In the genomic region with DNA sequence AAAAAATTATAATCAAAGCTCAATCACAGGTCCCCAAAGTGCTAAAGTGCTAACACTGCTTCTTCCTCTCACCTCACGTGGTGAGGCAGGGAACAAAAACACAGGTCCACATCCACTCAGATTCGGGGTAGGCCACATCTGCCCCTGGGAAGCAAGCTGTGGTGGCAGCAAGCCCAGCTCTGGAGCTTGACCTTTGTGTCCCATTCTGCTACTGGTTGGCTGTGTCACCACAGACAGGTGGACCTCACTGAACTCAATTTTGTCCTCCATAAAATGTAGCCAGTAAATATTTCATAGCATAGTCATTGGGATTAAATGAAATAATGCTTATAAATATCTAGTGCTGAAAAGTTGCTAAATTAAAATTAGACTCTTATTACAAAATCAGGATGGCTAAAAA, we compare ENCODE assay signal across 28 cellular contexts. TPM values are rescaled to one million over a fixed set of nuclear protein-coding genes. Genes with fewer than 3 reads are reported as not detected.
DNase-seq lines count a peak whose midpoint lies in the region; ATAC-seq and TF ChIP-seq lines count a peak whose summit lies in the region.
"Had no signal": no experiment of that assay in that cellular context is flagged by ENCODE, and none has a peak within 500 bp of the region (broad histone marks: within the 10 kb centered on the region; RNA-seq: fewer than 3 reads in every experiment).

No MANE protein-coding gene starts in this region.

- no peaks in the 10 kb centered on the region for H3F3A ChIP-seq in neural progenitor cell (ENCODE audit: low read depth)

- ATAC-seq in left ventricle myocardium superior = peak; percentile 19
- ATAC-seq in left lobe of liver = peak; percentile 84
- ATAC-seq in stimulated activated effector memory CD8-positive, alpha-beta T cell treated with anti-CD3 and anti-CD28 coated beads, Interleukin-12 subunit alpha, Interleukin-12 subunit beta, amount 100 ng/mL, for 72 hours = no peak
- no peak for ATAC-seq in HG03520 (IDR thresholded peaks at IDR 0.05; ENCODE audit: unreplicated experiment)
- ATAC-seq: GM23338 had no signal

- peaks cover 6% of the 10 kb centered on the region for H3K36me3 Mint-ChIP-seq in stimulated activated effector memory CD8-positive, alpha-beta T cell treated with anti-CD3 and anti-CD28 coated beads, Interleukin-12 subunit alpha, Interleukin-12 subunit beta, amount 100 ng/mL, for 72 hours
- H3K36me3 Mint-ChIP-seq in neural progenitor cell = no peaks in the 10 kb centered on the region
- H3K36me3 Mint-ChIP-seq: IgD-negative memory B cell had no signal

- H3K27me3 ChIP-seq in osteoblast (ENCODE audit: insufficient read depth, low read length) (no peaks in the 10 kb centered on the region), neural progenitor cell (peaks cover 19% of the 10 kb centered on the region)
- no peaks in the 10 kb centered on the region for H3K27me3 ChIP-seq in effector memory CD4-positive, alpha-beta T cell (replicated peaks; ENCODE audit: control insufficient read depth, insufficient read depth, low read length, poor library complexity, severe bottlenecking)

- no peaks in the 10 kb centered on the region for H3K9me3 Mint-ChIP-seq in stimulated activated effector memory CD8-positive, alpha-beta T cell treated with anti-CD3 and anti-CD28 coated beads, Interleukin-12 subunit alpha, Interleukin-12 subunit beta, amount 100 ng/mL, for 72 hours
- no peaks in the 10 kb centered on the region for H3K9me3 Mint-ChIP-seq in neural progenitor cell
- H3K9me3 Mint-ChIP-seq: CD4-positive, alpha-beta memory T cell; GM23338; H9; HFFc6; IgD-negative memory B cell had no signal

- H2AFZ ChIP-seq in osteoblast (ENCODE audit: low read length) (no peak overlapping the region), neural progenitor cell (replicated peaks) (no peak overlapping the region)
- H2AFZ ChIP-seq: GM23338 had no signal

- no peak overlapping the region for H3K9ac ChIP-seq in neural progenitor cell
- H3K9ac ChIP-seq: KMS-11 had no signal

- H4K20me1 ChIP-seq in osteoblast (ENCODE audit: insufficient read depth, low read length) (peaks cover 6% of the 10 kb centered on the region), neural progenitor cell (ENCODE audit: low read depth) (no peaks in the 10 kb centered on the region)

- H3K4me3 Mint-ChIP-seq in stimulated activated effector memory CD8-positive, alpha-beta T cell treated with anti-CD3 and anti-CD28 coated beads, Interleukin-12 subunit alpha, Interleukin-12 subunit beta, amount 100 ng/mL, for 72 hours = no peak overlapping the region
- H3K4me3 Mint-ChIP-seq in neural progenitor cell = no peak overlapping the region
- H3K4me3 Mint-ChIP-seq: GM23338, H9, HFFc6, IgD-negative memory B cell had no signal

- intact Hi-C loops in left ventricle myocardium superior (cut with micrococcal nuclease) = no loop called here
- intact Hi-C loops in cardiac septum (cut with DNase I) = loop anchor here (5.0 kb wide), 1 partner anchor 377 kb away; no protein-coding TSS in a partner anchor

- no peaks in the 10 kb centered on the region for H3K4me1 ChIP-seq in osteoblast (ENCODE audit: insufficient read depth, low read length)
- peaks cover 14% of the 10 kb centered on the region for H3K4me1 ChIP-seq in effector memory CD4-positive, alpha-beta T cell (ENCODE audit: control insufficient read depth, insufficient read depth, low read length, poor library complexity, severe bottlenecking)
- H3K4me1 ChIP-seq in neural progenitor cell = no peaks in the 10 kb centered on the region

- no peak overlapping the region for H3K4me2 ChIP-seq in osteoblast (ENCODE audit: insufficient read depth, low read length)
- no peak overlapping the region for H3K4me2 ChIP-seq in neural progenitor cell
- H3K4me2 ChIP-seq: GM23338, KMS-11 had no signal

- H3K9me3 ChIP-seq in osteoblast (ENCODE audit: low read depth, low read length) = no peaks in the 10 kb centered on the region
- H3K9me3 ChIP-seq in effector memory CD4-positive, alpha-beta T cell (ENCODE audit: control insufficient read depth, low read length) = no peaks in the 10 kb centered on the region
- no peaks in the 10 kb centered on the region for H3K9me3 ChIP-seq in neural progenitor cell (ENCODE audit: low read depth)

- no peak overlapping the region for H3K27ac ChIP-seq in osteoblast (ENCODE audit: low read depth, low read length)
- no peak overlapping the region for H3K27ac ChIP-seq in effector memory CD4-positive, alpha-beta T cell (ENCODE audit: insufficient read depth, low read length, poor library complexity, severe bottlenecking)
- no peak overlapping the region for H3K27ac ChIP-seq in neural progenitor cell
- H3K27ac ChIP-seq: KMS-11, SK-N-MC had no signal

- peaks cover 4% of the 10 kb centered on the region for H3K27me3 Mint-ChIP-seq in neural progenitor cell (ENCODE audit: insufficient read depth, low read depth)
- H3K27me3 Mint-ChIP-seq: CD4-positive, alpha-beta memory T cell; IgD-negative memory B cell had no signal

- TF ChIP-seq CTCF in osteoblast (IDR thresholded peaks at IDR 0.05; ENCODE audit: extremely low read depth, low read depth, low read length) = no peak
- no peak for TF ChIP-seq CTCF in neural progenitor cell (IDR thresholded peaks at IDR 0.05)

- H3K27ac Mint-ChIP-seq in stimulated activated effector memory CD8-positive, alpha-beta T cell treated with anti-CD3 and anti-CD28 coated beads, Interleukin-12 subunit alpha, Interleukin-12 subunit beta, amount 100 ng/mL, for 72 hours = peak overlapping the region; percentile 23
- no peak overlapping the region for H3K27ac Mint-ChIP-seq in neural progenitor cell
- H3K27ac Mint-ChIP-seq: GM23338, H9, HFFc6, IgD-negative memory B cell had no signal

- H3K36me3 ChIP-seq in osteoblast (ENCODE audit: insufficient read depth, low read length) = no peaks in the 10 kb centered on the region
- H3K36me3 ChIP-seq in effector memory CD4-positive, alpha-beta T cell (ENCODE audit: control insufficient read depth, insufficient read depth, low read length) = no peaks in the 10 kb centered on the region
- no peaks in the 10 kb centered on the region for H3K36me3 ChIP-seq in neural progenitor cell

- DNase-seq in left ventricle myocardium superior = peak; percentile 41
- no peak for DNase-seq in cardiac septum (ENCODE audit: low spot score)
- DNase-seq in left lobe of liver (ENCODE audit: low spot score) = peak; percentile 72
- DNase-seq in osteoblast (ENCODE audit: insufficient read length, low spot score, missing footprints) = peak; percentile 31
- no peak for DNase-seq in stimulated activated effector memory CD8-positive, alpha-beta T cell treated with anti-CD3 and anti-CD28 coated beads, Interleukin-12 subunit alpha, Interleukin-12 subunit beta, amount 100 ng/mL, for 72 hours (ENCODE audit: low spot score in 2 of 2)
- no peak for DNase-seq in effector memory CD4-positive, alpha-beta T cell
- DNase-seq in neural progenitor cell (ENCODE audit: low spot score) = no peak
- DNase-seq: AML-193; C1 segment of cervical spinal cord; CD4-positive, alpha-beta memory T cell; COR-L47; DMS53; H9; HFFc6; NCI-H1092 treated with DMSO at 0.1 percent for 48 hours; NCI-H1436; NCI-H187; NCI-H2081 treated with DMSO at 0.1 percent for 48 hours; NCI-H2171; NCI-H226; NCI-H510A; NCI-H69; SIG-M5 had no signal

- H3K4me1 Mint-ChIP-seq in stimulated activated effector memory CD8-positive, alpha-beta T cell treated with anti-CD3 and anti-CD28 coated beads, Interleukin-12 subunit alpha, Interleukin-12 subunit beta, amount 100 ng/mL, for 72 hours = peaks cover 27% of the 10 kb centered on the region
- H3K4me1 Mint-ChIP-seq in neural progenitor cell = peaks cover 12% of the 10 kb centered on the region

- H3K4me3 ChIP-seq in osteoblast (ENCODE audit: insufficient read depth, low read length) = no peak overlapping the region
- H3K4me3 ChIP-seq in effector memory CD4-positive, alpha-beta T cell (ENCODE audit: insufficient read depth, low read depth, low read length, poor library complexity, severe bottlenecking) = no peak overlapping the region
- no peak overlapping the region for H3K4me3 ChIP-seq in neural progenitor cell
- H3K4me3 ChIP-seq: GM23338, SK-N-MC had no signal

- no peaks in the 10 kb centered on the region for H3K79me2 ChIP-seq in osteoblast (ENCODE audit: insufficient read depth, low read length)
- no peaks in the 10 kb centered on the region for H3K79me2 ChIP-seq in neural progenitor cell (ENCODE audit: low read depth)

RNA-seq across cellular contexts. Expression of a gene that starts 8.5 kb away (rescaled TPM):
- total RNA-seq in left ventricle myocardium superior (3.3 TPM), cardiac septum (5.8 TPM), left lobe of liver (0.55 TPM), osteoblast (11.8 and 18.8 TPM in 2 replicates), neural progenitor cell (ENCODE audit: low replicate concordance) (1.3 and 5.8 TPM in 2 replicates)

RNA-seq across cellular contexts. Expression of a gene that starts 52.8 kb away (rescaled TPM):
- total RNA-seq in left ventricle myocardium superior (121 TPM), cardiac septum (99.8 TPM), left lobe of liver (120 TPM), osteoblast (89.3 and 139 TPM in 2 replicates), neural progenitor cell (ENCODE audit: low replicate concordance) (85.5 and 128 TPM in 2 replicates)

Comparison
In these comparisons a context has a peak if more than half of its experiments do, and no peak if none do; other contexts are left out.
1. DNase-seq: peak in left ventricle myocardium superior (single experiment), left lobe of liver (single experiment) and osteoblast (single experiment); none in cardiac septum (single experiment), stimulated activated effector memory CD8-positive, alpha-beta T cell treated with anti-CD3 and anti-CD28 coated beads, Interleukin-12 subunit alpha, Interleukin-12 subunit beta, amount 100 ng/mL, for 72 hours (0 of 2), effector memory CD4-positive, alpha-beta T cell (0 of 3) and neural progenitor cell (single experiment).
2. ATAC-seq: peak in left ventricle myocardium superior (single experiment) and left lobe of liver (single experiment); none in stimulated activated effector memory CD8-positive, alpha-beta T cell treated with anti-CD3 and anti-CD28 coated beads, Interleukin-12 subunit alpha, Interleukin-12 subunit beta, amount 100 ng/mL, for 72 hours (single experiment) and HG03520 (single experiment).